Comparison of ENCODE assay signal across 8 cellular contexts in the genomic region with DNA sequence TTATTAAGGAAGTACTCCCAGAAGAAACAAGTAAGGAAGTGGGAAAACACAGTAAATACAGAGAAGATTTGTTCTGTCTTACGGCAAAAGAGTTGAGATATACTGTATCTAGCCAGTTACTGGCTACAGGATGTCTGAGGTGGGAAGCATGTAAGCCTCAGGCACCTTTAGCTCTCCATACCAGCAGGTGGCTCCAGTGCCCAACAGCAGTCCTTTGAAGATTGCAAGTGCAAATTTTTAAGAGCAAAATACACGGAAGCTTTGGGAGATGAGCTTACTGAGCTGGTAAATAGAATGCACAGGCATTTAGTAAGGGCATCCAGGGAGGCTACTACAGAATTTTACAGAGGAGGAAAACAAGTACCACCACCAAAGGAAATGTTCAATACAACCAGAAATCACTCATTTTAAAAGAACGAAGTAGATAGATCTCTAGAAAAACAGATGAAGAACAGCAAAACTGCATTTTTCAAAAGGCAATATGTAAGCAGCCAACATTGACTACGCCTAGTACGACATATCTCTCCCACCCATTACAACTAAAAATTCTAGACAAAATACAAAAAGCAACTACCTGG. TPM values are rescaled to one million over a fixed set of nuclear protein-coding genes. Genes with fewer than 3 reads are reported as not detected.
DNase-seq lines count a peak whose midpoint lies in the region; ATAC-seq and TF ChIP-seq lines count a peak whose summit lies in the region.

No MANE protein-coding gene starts in this region.

- ATAC-seq in GM19023 (IDR thresholded peaks at IDR 0.05; ENCODE audit: unreplicated experiment), result no peak

- WGBS in spleen, 5 donors, result 61 to 72% (median 67%) methylated on average over 5 of the region's 5 CpGs

- H3K4me3 ChIP-seq in AG09309 (ENCODE audit: control insufficient read depth, low read depth, low read length) (no peak overlapping the region), OCI-LY3 (ENCODE audit: low read length) (no peak overlapping the region), fibroblast of the aortic adventitia (ENCODE audit: low read depth, low read length) (no peak overlapping the region), spleen (no peak overlapping the region)

- DNase-seq in AG09309 (ENCODE audit: low read depth), result peak; percentile 2
- DNase-seq in GM13976 (ENCODE audit: low spot score), result no peak
- DNase-seq in fibroblast of the aortic adventitia (ENCODE audit: low read depth), result peak; percentile 43
- DNase-seq in NCI-H1048 (lab: John Stamatoyannopoulos, UW), result no peak
- DNase-seq in spleen, result no peak
- no peak for DNase-seq in activated CD8-positive, alpha-beta memory T cell treated with anti-CD3 and anti-CD28 coated beads, Interleukin-2, amount 50 U/mL, for 4 hours

- H2AFZ ChIP-seq in OCI-LY3 (ENCODE audit: low read depth, low read length), result no peak overlapping the region

- no peaks in the 10 kb centered on the region for H3K79me2 ChIP-seq in OCI-LY3 (ENCODE audit: low read length)

- TF ChIP-seq CTCF in AG09309 (IDR thresholded peaks at IDR 0.05; ENCODE audit: control insufficient read depth, insufficient read depth, low read depth, low read length, missing control alignments) (peak; percentile 63), GM13976 (IDR thresholded peaks at IDR 0.05; ENCODE audit: borderline replicate concordance, control extremely low read depth, extremely low read depth, insufficient read depth, missing control alignments) (peak; percentile 22), OCI-LY3 (IDR thresholded peaks at IDR 0.05; ENCODE audit: low read depth, low read length) (peak; percentile 71), fibroblast of the aortic adventitia (IDR thresholded peaks at IDR 0.05; ENCODE audit: insufficient read depth, low read length) (peak; percentile 54), spleen (IDR thresholded peaks at IDR 0.05 in 8 of 11, conservative IDR thresholded peaks at IDR 0.05 in 3 of 11) (peak in 1 of 11 experiments; percentile 18)

- no peak overlapping the region for H3K9ac ChIP-seq in OCI-LY3 (ENCODE audit: low read length)

- no peaks in the 10 kb centered on the region for H4K20me1 ChIP-seq in OCI-LY3 (ENCODE audit: insufficient read depth, low read length)

- in situ Hi-C loops in GM13976 (cut with MboI; ENCODE audit: low sequenced_read_pairs, unreplicated experiment), result no loop called here

- H3K36me3 ChIP-seq in OCI-LY3 (replicated peaks; ENCODE audit: low read depth, low read length) (no peaks in the 10 kb centered on the region), spleen (no peaks in the 10 kb centered on the region)

- intact Hi-C loops in spleen (cut with DNase I; ENCODE audit: low total_unique reads), result no loop called here

- H3K4me1 ChIP-seq in OCI-LY3 (ENCODE audit: low read length), result no peaks in the 10 kb centered on the region
- no peaks in the 10 kb centered on the region for H3K4me1 ChIP-seq in spleen

- TF ChIP-seq POLR2A in spleen (IDR thresholded peaks at IDR 0.05), result no peak

- H3K27me3 ChIP-seq in OCI-LY3 (ENCODE audit: low read depth, low read length) (0 out of 2 replicates have a peak, but pooled peaks cover 3% of the 10 kb centered on the region), spleen (replicated peaks in 1 of 7) (no peaks in the 10 kb centered on the region)

- no peak overlapping the region for H3K4me2 ChIP-seq in OCI-LY3 (ENCODE audit: low read length)

- H3K27ac ChIP-seq in OCI-LY3 (ENCODE audit: low read length), result no peak overlapping the region
- H3K27ac ChIP-seq in spleen, result no peak overlapping the region

- no peaks in the 10 kb centered on the region; the same call in 1 of the 2 replicates for H3K9me3 ChIP-seq in OCI-LY3 (ENCODE audit: insufficient read depth, low read length)
- peaks cover 0 to 14% (median 3%) of the 10 kb centered on the region in 8 donors for H3K9me3 ChIP-seq in spleen

RNA-seq across cellular contexts. Expression of a gene that starts 57.9 kb away (rescaled TPM):
- total RNA-seq in fibroblast of the aortic adventitia (ENCODE audit: low replicate concordance), result not detected in 2 replicates
- total RNA-seq in spleen, result not detected
- polyA plus RNA-seq in spleen, result not detected

Comparison
In these comparisons a context has a peak if more than half of its experiments do, and no peak if none do; other contexts are left out.
1. DNase-seq: peak in AG09309 (single experiment) and fibroblast of the aortic adventitia (single experiment); none in GM13976 (single experiment), NCI-H1048 (single experiment), spleen (single experiment) and activated CD8-positive, alpha-beta memory T cell treated with anti-CD3 and anti-CD28 coated beads, Interleukin-2, amount 50 U/mL, for 4 hours (single experiment).